Comparison of ENCODE assay signal across 16 cellular contexts in the genomic region with DNA sequence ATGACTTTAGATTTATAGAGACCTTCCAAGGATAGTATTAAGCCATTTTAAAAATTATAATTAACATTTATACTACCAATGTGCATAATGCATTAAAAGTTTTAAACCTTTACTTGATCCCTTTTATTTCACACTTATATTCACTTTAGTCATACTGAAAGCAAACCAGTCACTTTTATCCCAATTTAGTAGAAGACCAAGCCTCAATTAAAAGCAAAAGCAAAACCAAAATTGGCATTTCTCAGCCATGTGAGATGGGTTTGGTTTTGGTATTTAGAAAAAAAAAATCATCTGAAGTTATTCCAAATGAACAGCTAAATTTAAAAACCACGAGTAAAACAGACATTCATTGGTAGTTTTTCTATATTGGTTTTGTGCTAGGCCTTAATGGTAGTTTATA.
A peak's percentile ranks its signal among the peaks of the same experiment; 100 is the strongest.
DNase-seq lines count a peak whose midpoint lies in the region; ATAC-seq and TF ChIP-seq lines count a peak whose summit lies in the region.
"Had no signal": no experiment of that assay in that cellular context is flagged by ENCODE, and none has a peak within 500 bp of the region (broad histone marks: within the 10 kb centered on the region; RNA-seq: fewer than 3 reads in every experiment).

No MANE protein-coding gene starts in this region.

- H3K27me3 Mint-ChIP-seq in activated CD4-positive, alpha-beta T cell treated with anti-CD3 and anti-CD28 coated beads for 36 hours: no peaks in the 10 kb centered on the region
- no peaks in the 10 kb centered on the region for H3K27me3 Mint-ChIP-seq in activated CD8-positive, alpha-beta T cell treated with anti-CD3 and anti-CD28 coated beads, Interleukin-2, amount 10 ng/mL, durations not matched to agents 7 days and 5 days (ENCODE audit: low read depth)
- peaks cover 0 to 3% (median 3%) of the 10 kb centered on the region in 3 donors for H3K27me3 Mint-ChIP-seq in immature natural killer cell (ENCODE audit: low read depth in 3 of 3)
- H3K27me3 Mint-ChIP-seq in mesothelial cell of epicardium (ENCODE audit: low read depth): no peaks in the 10 kb centered on the region
- H3K27me3 Mint-ChIP-seq: CD8-positive, alpha-beta memory T cell had no signal

- H3K9me3 ChIP-seq in KOPT-K1 (ENCODE audit: insufficient read depth, low read length, poor library complexity, severe bottlenecking): peaks cover 10% of the 10 kb centered on the region

- no peak for TF ChIP-seq CTCF in mesothelial cell of epicardium (IDR thresholded peaks at IDR 0.05; ENCODE audit: unreplicated experiment)

- no peak for DNase-seq in activated CD4-positive, alpha-beta T cell treated with anti-CD3 and anti-CD28 coated beads for 36 hours
- no peak for DNase-seq in activated CD4-positive, alpha-beta T cell treated with anti-CD3 and anti-CD28 coated beads, Interleukin-2, amount 50 U/mL, for 4 hours
- DNase-seq in activated CD8-positive, alpha-beta T cell treated with anti-CD3 and anti-CD28 coated beads, Interleukin-2, amount 10 ng/mL, durations not matched to agents 7 days and 5 days: no peak
- peak in 2 of 3 donors; percentile 12 to 22 for DNase-seq in immature natural killer cell
- no peak for DNase-seq in mesothelial cell of epicardium (ENCODE audit: low spot score in 2 of 2, unreplicated experiment in 2 of 2)
- DNase-seq in activated effector memory CD4-positive, alpha-beta T cell treated with Interleukin-2 at 50 U/mL for 16 hours: no peak
- DNase-seq: CD8-positive, alpha-beta memory T cell; HFFc6; KBM-7; NCI-H1105; NCI-H1694 treated with DMSO at 0.1 percent for 48 hours had no signal

- intact Hi-C loops in activated CD4-positive, alpha-beta T cell treated with anti-CD3 and anti-CD28 coated beads for 36 hours (cut with DNase I, micrococcal nuclease): loop anchor here (2.0 to 10.0 kb wide), 6 partner anchors 63 to 659 kb away; a partner anchor contains a TSS

- CTCF ChIA-PET in activated CD4-positive, alpha-beta T cell treated with anti-CD3 and anti-CD28 coated beads for 36 hours (lab: Charles Lee): interaction anchor here (0.6 to 0.8 kb wide), 2 partner anchors 663 to 1968 kb away, joined by 3 read pairs; no protein-coding TSS in a partner anchor
- CTCF ChIA-PET in activated CD8-positive, alpha-beta T cell treated with anti-CD3 and anti-CD28 coated beads, Interleukin-2, amount 10 ng/mL, durations not matched to agents 7 days and 5 days (lab: Charles Lee): interaction anchor here (1.0 to 1.8 kb wide), 3 partner anchors 441 to 663 kb away, joined by 3 to 6 read pairs (median 5); no protein-coding TSS in a partner anchor

- no peak overlapping the region for H3K4me3 Mint-ChIP-seq in activated CD4-positive, alpha-beta T cell treated with anti-CD3 and anti-CD28 coated beads for 36 hours
- H3K4me3 Mint-ChIP-seq in activated CD8-positive, alpha-beta T cell treated with anti-CD3 and anti-CD28 coated beads, Interleukin-2, amount 10 ng/mL, durations not matched to agents 7 days and 5 days: peak overlapping the region; percentile 19
- H3K4me3 Mint-ChIP-seq in immature natural killer cell (peak overlapping the region in 4 of 5 donors; percentile 4 to 53 (median 32)), mesothelial cell of epicardium (no peak overlapping the region)
- H3K4me3 Mint-ChIP-seq: HFFc6 had no signal

- H3K36me3 Mint-ChIP-seq in activated CD4-positive, alpha-beta T cell treated with anti-CD3 and anti-CD28 coated beads for 36 hours (ENCODE audit: low read depth): peaks cover 16% of the 10 kb centered on the region
- H3K36me3 Mint-ChIP-seq in activated CD8-positive, alpha-beta T cell treated with anti-CD3 and anti-CD28 coated beads, Interleukin-2, amount 10 ng/mL, durations not matched to agents 7 days and 5 days (ENCODE audit: low read depth): peaks cover 38% of the 10 kb centered on the region
- H3K36me3 Mint-ChIP-seq in immature natural killer cell (peaks cover 12 to 22% (median 18%) of the 10 kb centered on the region in 3 donors), mesothelial cell of epicardium (peaks cover 20% of the 10 kb centered on the region)

- peaks cover 48% of the 10 kb centered on the region for H3K4me1 Mint-ChIP-seq in activated CD4-positive, alpha-beta T cell treated with anti-CD3 and anti-CD28 coated beads for 36 hours
- peaks cover 52% of the 10 kb centered on the region for H3K4me1 Mint-ChIP-seq in activated CD8-positive, alpha-beta T cell treated with anti-CD3 and anti-CD28 coated beads, Interleukin-2, amount 10 ng/mL, durations not matched to agents 7 days and 5 days (ENCODE audit: low read depth)
- H3K4me1 Mint-ChIP-seq in immature natural killer cell (peaks cover 64 to 75% of the 10 kb centered on the region in 2 donors), mesothelial cell of epicardium (peaks cover 6% of the 10 kb centered on the region)

- no peak overlapping the region for H3K27ac Mint-ChIP-seq in activated CD4-positive, alpha-beta T cell treated with anti-CD3 and anti-CD28 coated beads for 36 hours
- no peak overlapping the region for H3K27ac Mint-ChIP-seq in activated CD8-positive, alpha-beta T cell treated with anti-CD3 and anti-CD28 coated beads, Interleukin-2, amount 10 ng/mL, durations not matched to agents 7 days and 5 days
- H3K27ac Mint-ChIP-seq in immature natural killer cell (peak overlapping the region in 5 of 6 donors; percentile 21 to 79 (median 51)), mesothelial cell of epicardium (no peak overlapping the region)
- H3K27ac Mint-ChIP-seq: HFFc6 had no signal

- peak overlapping the region; percentile 14 for H3K27ac ChIP-seq in KOPT-K1 (ENCODE audit: low read depth, low read length, poor library complexity, severe bottlenecking)
- H3K27ac ChIP-seq: 22Rv1, BLaER1 had no signal

- ATAC-seq in activated CD4-positive, alpha-beta T cell treated with anti-CD3 and anti-CD28 coated beads for 36 hours: peak; percentile 30
- peak; percentile 60 for ATAC-seq in activated CD8-positive, alpha-beta T cell treated with anti-CD3 and anti-CD28 coated beads, Interleukin-2, amount 10 ng/mL, durations not matched to agents 7 days and 5 days
- ATAC-seq in HG02623 (IDR thresholded peaks at IDR 0.05; ENCODE audit: unreplicated experiment): no peak
- ATAC-seq: Panc1 had no signal

- POLR2A ChIA-PET in activated CD4-positive, alpha-beta T cell treated with anti-CD3 and anti-CD28 coated beads for 36 hours (lab: Charles Lee): no interaction called here
- POLR2A ChIA-PET in activated CD8-positive, alpha-beta T cell treated with anti-CD3 and anti-CD28 coated beads, Interleukin-2, amount 10 ng/mL, durations not matched to agents 7 days and 5 days (lab: Charles Lee): no interaction called here

- H3K9me3 Mint-ChIP-seq in activated CD4-positive, alpha-beta T cell treated with anti-CD3 and anti-CD28 coated beads for 36 hours (ENCODE audit: low read depth): peaks cover 2% of the 10 kb centered on the region
- peaks cover 5% of the 10 kb centered on the region for H3K9me3 Mint-ChIP-seq in activated CD8-positive, alpha-beta T cell treated with anti-CD3 and anti-CD28 coated beads, Interleukin-2, amount 10 ng/mL, durations not matched to agents 7 days and 5 days (ENCODE audit: insufficient read depth)
- H3K9me3 Mint-ChIP-seq in immature natural killer cell: no peaks in the 10 kb centered on the region
- peaks cover 12% of the 10 kb centered on the region for H3K9me3 Mint-ChIP-seq in mesothelial cell of epicardium
- H3K9me3 Mint-ChIP-seq: CD8-positive, alpha-beta memory T cell; HFFc6 had no signal

- no peaks in the 10 kb centered on the region; the same call in 1 of the 2 replicates for H3K36me3 ChIP-seq in KOPT-K1 (ENCODE audit: insufficient read depth, low read length)

Comparison
In these comparisons a context has a peak if more than half of its experiments do, and no peak if none do; other contexts are left out.
1. DNase-seq: peak in immature natural killer cell (2 of 3); none in activated CD4-positive, alpha-beta T cell treated with anti-CD3 and anti-CD28 coated beads for 36 hours (single experiment), activated CD4-positive, alpha-beta T cell treated with anti-CD3 and anti-CD28 coated beads, Interleukin-2, amount 50 U/mL, for 4 hours (0 of 2), activated CD8-positive, alpha-beta T cell treated with anti-CD3 and anti-CD28 coated beads, Interleukin-2, amount 10 ng/mL, durations not matched to agents 7 days and 5 days (single experiment), mesothelial cell of epicardium (0 of 2) and activated effector memory CD4-positive, alpha-beta T cell treated with Interleukin-2 at 50 U/mL for 16 hours (single experiment).
2. H3K27ac Mint-ChIP-seq: peak in immature natural killer cell (5 of 6); none in activated CD4-positive, alpha-beta T cell treated with anti-CD3 and anti-CD28 coated beads for 36 hours (single experiment), activated CD8-positive, alpha-beta T cell treated with anti-CD3 and anti-CD28 coated beads, Interleukin-2, amount 10 ng/mL, durations not matched to agents 7 days and 5 days (single experiment) and mesothelial cell of epicardium (single experiment).
3. H3K4me3 Mint-ChIP-seq: peak in activated CD8-positive, alpha-beta T cell treated with anti-CD3 and anti-CD28 coated beads, Interleukin-2, amount 10 ng/mL, durations not matched to agents 7 days and 5 days (single experiment) and immature natural killer cell (4 of 5); none in activated CD4-positive, alpha-beta T cell treated with anti-CD3 and anti-CD28 coated beads for 36 hours (single experiment) and mesothelial cell of epicardium (single experiment).